32 cellular contexts compared by ENCODE assay signal in genomic region chr5:137385064-137385463, GRCh38.
"Had no signal": no experiment of that assay in that cellular context is flagged by ENCODE, and none has a peak within 500 bp of the region (broad histone marks: within the 10 kb centered on the region; RNA-seq: fewer than 3 reads in every experiment).

No MANE protein-coding gene starts in this region.

- H3K36me3 ChIP-seq: ascending aorta had no signal

- H3K27me3 Mint-ChIP-seq: activated CD4-positive, alpha-beta memory T cell treated with anti-CD3 and anti-CD28 coated beads, Interleukin-2, amount 10 ng/mL, durations not matched to agents 7 days and 5 days; activated CD4-positive, alpha-beta T cell treated with anti-CD3 and anti-CD28 coated beads, Interleukin-2, amount 10 ng/mL, durations not matched to agents 24 days and 14 days; activated naive CD4-positive, alpha-beta T cell treated with anti-CD3 and anti-CD28 coated beads, Interleukin-2, amount 10 ng/mL, durations not matched to agents 7 days and 5 days; activated naive CD8-positive, alpha-beta T cell treated with anti-CD3 and anti-CD28 coated beads, Interleukin-2, amount 10 ng/mL, durations not matched to agents 7 days and 5 days; activated naive CD8-positive, alpha-beta T cell treated with anti-CD3 and anti-CD28 coated beads, Interleukin-2, amount 50 U/mL, for 24 hours; activated T-cell treated with anti-CD3 and anti-CD28 coated beads, Interleukin-2, amount 50 U/mL, for 24 hours had no signal

- FAIRE-seq: TTC549 had no signal

- H3K27me3 ChIP-seq: ascending aorta had no signal

- DNase-seq: activated B cell treated with CpG ODN at 0.5 μM for 24 hours; activated CD4-positive, alpha-beta memory T cell treated with anti-CD3 and anti-CD28 coated beads, Interleukin-2, amount 10 ng/mL, durations not matched to agents 7 days and 5 days; activated CD4-positive, alpha-beta T cell treated with anti-CD3 and anti-CD28 coated beads for 4 hours; activated CD4-positive, alpha-beta T cell treated with anti-CD3 and anti-CD28 coated beads, Interleukin-2, amount 10 ng/mL, durations not matched to agents 24 days and 14 days; activated CD4-positive, alpha-beta T cell treated with anti-CD3 and anti-CD28 coated beads, Interleukin-2, amount 50 U/mL, for 48 hours; activated CD4-positive, CD25-positive, alpha-beta regulatory T cell treated with anti-CD3 and anti-CD28 coated beads, Interleukin-2, amount 50 U/mL, for 72 hours; activated CD8-positive, alpha-beta memory T cell treated with anti-CD3 and anti-CD28 coated beads for 24 hours; activated CD8-positive, alpha-beta memory T cell treated with anti-CD3 and anti-CD28 coated beads, Interleukin-2, amount 10 ng/mL, durations not matched to agents 7 days and 5 days; activated CD8-positive, alpha-beta memory T cell treated with anti-CD3 and anti-CD28 coated beads, Interleukin-2, amount 50 U/mL, for 48 hours; activated CD8-positive, alpha-beta T cell treated with anti-CD3 and anti-CD28 coated beads, Interleukin-2, amount 10 ng/mL, durations not matched to agents 7 days and 5 days; activated effector memory CD4-positive, alpha-beta T cell treated with Interleukin-2 at 50 U/mL for 16 hours; activated gamma-delta T cell; activated naive CD4-positive, alpha-beta T cell treated with anti-CD3 and anti-CD28 coated beads, Interleukin-2, amount 10 ng/mL, durations not matched to agents 7 days and 5 days; activated naive CD4-positive, alpha-beta T cell treated with Interleukin-2 at 50 U/mL for 16 hours; activated naive CD8-positive, alpha-beta T cell treated with anti-CD3 and anti-CD28 coated beads, Interleukin-2, amount 10 ng/mL, durations not matched to agents 7 days and 5 days; activated naive CD8-positive, alpha-beta T cell treated with anti-CD3 and anti-CD28 coated beads, Interleukin-2, amount 50 U/mL, for 24 hours; activated T-cell treated with anti-CD3 and anti-CD28 coated beads, Interleukin-2, amount 50 U/mL, for 24 hours; activated T-cell treated with anti-CD3 and anti-CD28 coated beads, Interleukin-2, amount 50 U/mL, for 48 hours; amygdala; anterior cingulate cortex; central memory CD4-positive, alpha-beta T cell; T-helper 1 cell; T-helper 9 cell had no signal

- H3K4me1 Mint-ChIP-seq: activated B cell treated with CpG ODN at 0.5 μM for 24 hours; activated CD4-positive, alpha-beta memory T cell treated with anti-CD3 and anti-CD28 coated beads, Interleukin-2, amount 10 ng/mL, durations not matched to agents 7 days and 5 days; activated CD4-positive, alpha-beta T cell treated with anti-CD3 and anti-CD28 coated beads, Interleukin-2, amount 10 ng/mL, durations not matched to agents 24 days and 14 days; activated CD8-positive, alpha-beta memory T cell treated with anti-CD3 and anti-CD28 coated beads, Interleukin-2, amount 10 ng/mL, durations not matched to agents 7 days and 5 days; activated naive CD4-positive, alpha-beta T cell treated with anti-CD3 and anti-CD28 coated beads, Interleukin-2, amount 10 ng/mL, durations not matched to agents 7 days and 5 days; activated naive CD4-positive, alpha-beta T cell treated with anti-CD3 and anti-CD28 coated beads, Interleukin-2, amount 50 U/mL, for 24 hours; activated naive CD8-positive, alpha-beta T cell treated with anti-CD3 and anti-CD28 coated beads, Interleukin-2, amount 10 ng/mL, durations not matched to agents 7 days and 5 days; activated naive CD8-positive, alpha-beta T cell treated with anti-CD3 and anti-CD28 coated beads, Interleukin-2, amount 50 U/mL, for 24 hours; brain had no signal

- H3K27ac ChIP-seq: ascending aorta, VCaP had no signal

- H3K27ac Mint-ChIP-seq: activated B cell treated with CpG ODN at 0.5 μM for 24 hours; activated CD4-positive, alpha-beta memory T cell treated with anti-CD3 and anti-CD28 coated beads, Interleukin-2, amount 10 ng/mL, durations not matched to agents 7 days and 5 days; activated CD4-positive, alpha-beta T cell treated with anti-CD3 and anti-CD28 coated beads, Interleukin-2, amount 10 ng/mL, durations not matched to agents 24 days and 14 days; activated CD8-positive, alpha-beta memory T cell treated with anti-CD3 and anti-CD28 coated beads, Interleukin-2, amount 10 ng/mL, durations not matched to agents 7 days and 5 days; activated CD8-positive, alpha-beta T cell treated with anti-CD3 and anti-CD28 coated beads, Interleukin-2, amount 10 ng/mL, durations not matched to agents 7 days and 5 days; activated naive CD4-positive, alpha-beta T cell treated with anti-CD3 and anti-CD28 coated beads, Interleukin-2, amount 10 ng/mL, durations not matched to agents 7 days and 5 days; activated naive CD4-positive, alpha-beta T cell treated with anti-CD3 and anti-CD28 coated beads, Interleukin-2, amount 50 U/mL, for 24 hours; activated naive CD8-positive, alpha-beta T cell; activated naive CD8-positive, alpha-beta T cell treated with anti-CD3 and anti-CD28 coated beads, Interleukin-2, amount 10 ng/mL, durations not matched to agents 7 days and 5 days; activated naive CD8-positive, alpha-beta T cell treated with anti-CD3 and anti-CD28 coated beads, Interleukin-2, amount 50 U/mL, for 24 hours; activated T-cell treated with anti-CD3 and anti-CD28 coated beads, Interleukin-2, amount 50 U/mL, for 24 hours; activated T-helper 2 cell treated with anti-CD3 and anti-CD28 coated beads, Interferon-gamma antibody, Interleukin-2, Interleukin-4, amounts not matched to agents 10 μg/mL and 5 μg/mL and 100 μg/mL, durations not matched to agents 14 hours and 24 hours and 36 hours; brain; T-helper 1 cell treated with Interleukin-12 subunit alpha and Interleukin-12 subunit beta and Interleukin-4 antibody, amounts not matched to agents 30 μg/mL and 1 μg/mL, for 36 hours; T-helper 2 cell treated with Interferon-gamma antibody and Interleukin-4, amounts not matched to agents 5 μg/mL and 100 μg/mL, for 36 hours had no signal

- H3K4me3 ChIP-seq: ascending aorta had no signal

- H3K4me1 ChIP-seq: ascending aorta had no signal

- H3K36me3 Mint-ChIP-seq: activated CD8-positive, alpha-beta memory T cell treated with anti-CD3 and anti-CD28 coated beads, Interleukin-2, amount 10 ng/mL, durations not matched to agents 7 days and 5 days; activated naive CD4-positive, alpha-beta T cell treated with anti-CD3 and anti-CD28 coated beads, Interleukin-2, amount 10 ng/mL, durations not matched to agents 7 days and 5 days; activated naive CD8-positive, alpha-beta T cell; activated naive CD8-positive, alpha-beta T cell treated with anti-CD3 and anti-CD28 coated beads, Interleukin-2, amount 10 ng/mL, durations not matched to agents 7 days and 5 days had no signal

- ATAC-seq: activated CD8-positive, alpha-beta memory T cell treated with anti-CD3 and anti-CD28 coated beads, Interleukin-2, amount 10 ng/mL, durations not matched to agents 7 days and 5 days; activated CD8-positive, alpha-beta T cell treated with anti-CD3 and anti-CD28 coated beads, Interleukin-2, amount 10 ng/mL, durations not matched to agents 7 days and 5 days; activated naive CD8-positive, alpha-beta T cell treated with anti-CD3 and anti-CD28 coated beads, Interleukin-2, amount 50 U/mL, for 24 hours had no signal

- H3K4me3 Mint-ChIP-seq: activated B cell treated with CpG ODN at 0.5 μM for 24 hours; activated CD4-positive, alpha-beta memory T cell treated with anti-CD3 and anti-CD28 coated beads, Interleukin-2, amount 10 ng/mL, durations not matched to agents 7 days and 5 days; activated CD4-positive, alpha-beta T cell treated with anti-CD3 and anti-CD28 coated beads, Interleukin-2, amount 10 ng/mL, durations not matched to agents 24 days and 14 days; activated CD8-positive, alpha-beta memory T cell treated with anti-CD3 and anti-CD28 coated beads, Interleukin-2, amount 10 ng/mL, durations not matched to agents 7 days and 5 days; activated CD8-positive, alpha-beta T cell treated with anti-CD3 and anti-CD28 coated beads, Interleukin-2, amount 10 ng/mL, durations not matched to agents 7 days and 5 days; activated naive CD4-positive, alpha-beta T cell treated with anti-CD3 and anti-CD28 coated beads, Interleukin-2, amount 10 ng/mL, durations not matched to agents 7 days and 5 days; activated naive CD4-positive, alpha-beta T cell treated with anti-CD3 and anti-CD28 coated beads, Interleukin-2, amount 50 U/mL, for 24 hours; activated naive CD8-positive, alpha-beta T cell; activated naive CD8-positive, alpha-beta T cell treated with anti-CD3 and anti-CD28 coated beads, Interleukin-2, amount 10 ng/mL, durations not matched to agents 7 days and 5 days; activated naive CD8-positive, alpha-beta T cell treated with anti-CD3 and anti-CD28 coated beads, Interleukin-2, amount 50 U/mL, for 24 hours; activated T-cell treated with anti-CD3 and anti-CD28 coated beads, Interleukin-2, amount 50 U/mL, for 24 hours; brain; T-helper 1 cell treated with Interleukin-12 subunit alpha and Interleukin-12 subunit beta and Interleukin-4 antibody, amounts not matched to agents 30 μg/mL and 1 μg/mL, for 36 hours; T-helper 2 cell treated with Interferon-gamma antibody and Interleukin-4, amounts not matched to agents 5 μg/mL and 100 μg/mL, for 36 hours had no signal
